ENCODE assay signal across 20 cellular contexts in the genomic region with DNA sequence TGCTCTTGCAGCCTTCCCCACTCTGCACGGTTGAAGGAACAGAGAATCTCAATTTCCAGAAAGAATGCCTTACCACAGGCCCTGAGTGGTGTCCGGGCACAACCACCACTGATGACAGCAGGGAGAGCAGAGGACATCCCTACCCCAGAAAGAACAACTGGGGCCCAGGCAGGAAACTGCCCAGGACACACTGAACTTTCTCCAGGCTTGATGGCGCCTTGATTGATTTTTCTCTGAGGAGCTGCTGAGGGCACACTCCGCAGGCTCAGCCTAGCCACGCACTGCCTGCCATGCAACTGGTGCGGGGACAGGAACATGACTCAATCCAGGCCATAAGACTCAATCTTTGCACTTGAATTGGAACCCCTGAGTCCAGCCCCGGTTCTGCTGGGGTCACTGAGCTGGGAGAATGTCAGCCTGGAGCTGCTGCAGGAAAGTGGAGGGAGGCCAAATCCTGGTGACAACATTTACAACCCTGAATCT. TPM values are rescaled to one million over a fixed set of nuclear protein-coding genes. Genes with fewer than 3 reads are reported as not detected.
DNase-seq lines count a peak whose midpoint lies in the region; ATAC-seq and TF ChIP-seq lines count a peak whose summit lies in the region.
"Had no signal": no experiment of that assay in that cellular context is flagged by ENCODE, and none has a peak within 500 bp of the region (broad histone marks: within the 10 kb centered on the region; RNA-seq: fewer than 3 reads in every experiment).

No MANE protein-coding gene starts in this region.

- H2BK120ac ChIP-seq in trophoblast cell (ENCODE audit: insufficient read depth, low read length, poor library complexity) = no peak overlapping the region

- peak overlapping the region; percentile 8 for H3K18ac ChIP-seq in trophoblast cell (ENCODE audit: low read length)

- peak overlapping the region; percentile 15 for H3K27ac ChIP-seq in trophoblast cell (ENCODE audit: low read depth, low read length)
- H3K27ac ChIP-seq: 22Rv1, cardiac muscle cell, HL-60, left lung, SJSA1 had no signal

- peaks cover 36 to 38% of the 10 kb centered on the region in 2 donors for H3K4me1 Mint-ChIP-seq in natural killer cell

- no peak overlapping the region for H2AK5ac ChIP-seq in trophoblast cell (ENCODE audit: low read length)

- H3K4me2 ChIP-seq in trophoblast cell (ENCODE audit: low read length) = no peak overlapping the region

- no peak overlapping the region for H3K4me3 Mint-ChIP-seq in natural killer cell

- TF ChIP-seq CTCF in natural killer cell (IDR thresholded peaks at IDR 0.05) = no peak

- H3K36me3 ChIP-seq in trophoblast cell (ENCODE audit: control insufficient read depth in 1 of 2, insufficient read depth in 2 of 2, low read length in 2 of 2) = peaks cover 23 to 24% of the 10 kb centered on the region in 2 experiments

- H4K8ac ChIP-seq in trophoblast cell (ENCODE audit: low read depth, low read length) = no peak overlapping the region

- H3K9me3 Mint-ChIP-seq in natural killer cell = no peaks in the 10 kb centered on the region

- H2BK12ac ChIP-seq in trophoblast cell (ENCODE audit: low read length) = peak overlapping the region; percentile 8

- H2BK5ac ChIP-seq in trophoblast cell (ENCODE audit: low read depth, low read length, poor library complexity) = no peak overlapping the region

- no peak overlapping the region for H4K12ac ChIP-seq in trophoblast cell (ENCODE audit: low read depth, low read length)

- no peaks in the 10 kb centered on the region for H3K79me2 ChIP-seq in trophoblast cell (ENCODE audit: control insufficient read depth, insufficient read depth, low read length, poor library complexity)

- H3K79me1 ChIP-seq in trophoblast cell (ENCODE audit: low read length) = no peaks in the 10 kb centered on the region

- H4K91ac ChIP-seq in trophoblast cell (ENCODE audit: low read depth, low read length) = peak overlapping the region; percentile 13

- H3K23ac ChIP-seq in trophoblast cell (ENCODE audit: low read length) = no peak overlapping the region

- no peaks in the 10 kb centered on the region for H3K9me3 ChIP-seq in trophoblast cell (ENCODE audit: insufficient read depth, low read depth, low read length)
- H3K9me3 ChIP-seq: left lung, SJSA1 had no signal

- DNase-seq in Right ventricle myocardium inferior (ENCODE audit: missing footprints) (no peak), cardiac septum (ENCODE audit: low spot score) (no peak), kidney tubule cell (ENCODE audit: low spot score) (peak; percentile 61), trophoblast cell (no peak), natural killer cell (no peak)
- DNase-seq: effector CD4-positive, alpha-beta T cell; left lung; NCI-H2081; NCI-H510A treated with DMSO at 0.1 percent for 48 hours; stimulated activated CD4-positive, alpha-beta T cell treated with anti-CD3 and anti-CD28 coated beads, Interleukin-1b, Interleukin-23, amount 100 ng/mL, for 48 hours; T-helper 9 cell had no signal

- H2AFZ ChIP-seq in trophoblast cell (ENCODE audit: insufficient read depth, low read length, poor library complexity) = peak overlapping the region; percentile 5

- WGBS in trophoblast cell (ENCODE audit: extremely low coverage, insufficient coverage, insufficient read length) = no CpG with 5 or more reads among the region's 7 CpGs

- no peaks in the 10 kb centered on the region for H3K36me3 Mint-ChIP-seq in natural killer cell

- intact Hi-C loops in Right ventricle myocardium inferior (cut with DNase I) = no loop called here
- intact Hi-C loops in cardiac septum (cut with DNase I) = no loop called here
- intact Hi-C loops in natural killer cell (cut with micrococcal nuclease) = no loop called here

- no peak overlapping the region for H3K4me3 ChIP-seq in trophoblast cell (ENCODE audit: low read depth, low read length)
- H3K4me3 ChIP-seq: cardiac muscle cell, K562, left lung, SJSA1 had no signal

- H3K14ac ChIP-seq in trophoblast cell (ENCODE audit: low read length) = peak overlapping the region; percentile 4

- H3K27ac Mint-ChIP-seq in natural killer cell = peak overlapping the region in 1 of 2 donors; percentile 74

- peaks cover 26 to 27% of the 10 kb centered on the region in 2 experiments for H3K4me1 ChIP-seq in trophoblast cell (ENCODE audit: control insufficient read depth in 1 of 2, insufficient read depth in 2 of 2, low read length in 2 of 2)

- H3K27me3 ChIP-seq in trophoblast cell (ENCODE audit: insufficient read depth, low read length) = no peaks in the 10 kb centered on the region
- H3K27me3 ChIP-seq: cardiac muscle cell, SJSA1 had no signal

- H3K9ac ChIP-seq in trophoblast cell (ENCODE audit: low read length) = no peak overlapping the region

- no peaks in the 10 kb centered on the region for H3K27me3 Mint-ChIP-seq in natural killer cell (ENCODE audit: low read depth in 2 of 2)

- no peak overlapping the region for H3K4ac ChIP-seq in trophoblast cell (ENCODE audit: low read depth, low read length)

- ATAC-seq in Right ventricle myocardium inferior = peak; percentile 35
- ATAC-seq in natural killer cell = no peak
- ATAC-seq in GM18519 (IDR thresholded peaks at IDR 0.05; ENCODE audit: low FRiP score, unreplicated experiment) = no peak
- ATAC-seq in GM19452 (IDR thresholded peaks at IDR 0.05; ENCODE audit: unreplicated experiment) = no peak
- ATAC-seq in HG02610 (IDR thresholded peaks at IDR 0.05; ENCODE audit: unreplicated experiment) = no peak
- ATAC-seq: activated CD4-positive, CD25-positive, alpha-beta regulatory T cell treated with anti-CD3 and anti-CD28 coated beads, Interleukin-2, amount 50 U/mL, for 24 hours; K562; left lung had no signal

RNA-seq across cellular contexts. Expression of a gene that starts 5.9 kb away (rescaled TPM):
- total RNA-seq in Right ventricle myocardium inferior (232 TPM), cardiac septum (193 TPM), natural killer cell (100 to 1,000 TPM in 1 of 3 donors, 10 to 100 TPM in 2; 68.4 to 106 (median 85.1) TPM)
- 219 and 229 TPM in 2 replicates for polyA plus RNA-seq in trophoblast cell (2013)
